8 cellular contexts compared by ENCODE assay signal in the genomic region with DNA sequence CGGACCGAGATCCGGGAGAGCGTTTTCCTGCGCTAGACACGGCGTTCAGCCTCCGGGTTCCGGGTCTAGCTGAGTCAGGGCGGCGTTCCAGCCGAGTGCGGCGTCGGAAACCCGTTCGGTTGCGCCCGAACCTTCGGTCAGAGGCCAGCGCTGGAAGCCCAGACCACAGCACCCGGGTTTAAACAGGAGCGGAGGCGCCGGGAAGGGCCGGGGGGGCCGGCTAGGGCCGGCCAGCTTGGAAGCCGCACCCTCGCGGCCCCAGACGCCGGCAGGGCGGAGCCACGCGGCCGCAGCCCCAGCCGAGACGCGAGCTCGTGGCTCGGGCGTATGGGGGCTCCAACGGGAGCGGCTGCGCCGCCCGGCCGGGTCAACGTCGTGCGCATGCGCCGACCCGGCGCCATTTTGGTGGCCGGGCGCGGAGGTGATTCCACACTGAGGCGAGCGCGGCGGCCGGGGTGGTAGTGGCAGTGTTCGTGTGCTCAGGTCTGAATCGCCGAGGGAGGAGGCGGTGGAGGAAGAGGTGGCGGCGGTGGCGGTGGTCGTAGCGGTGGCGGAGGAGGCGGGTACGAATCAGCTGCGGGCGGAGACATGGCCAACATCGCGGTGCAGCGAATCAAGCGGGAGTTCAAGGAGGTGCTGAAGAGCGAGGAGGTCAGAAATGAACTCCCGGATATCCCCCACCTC. TPM values are rescaled to one million over a fixed set of nuclear protein-coding genes. Genes with fewer than 3 reads are reported as not detected.
A peak's percentile ranks its signal among the peaks of the same experiment; 100 is the strongest.
DNase-seq lines count a peak whose midpoint lies in the region; ATAC-seq and TF ChIP-seq lines count a peak whose summit lies in the region.

A gene with protein sequence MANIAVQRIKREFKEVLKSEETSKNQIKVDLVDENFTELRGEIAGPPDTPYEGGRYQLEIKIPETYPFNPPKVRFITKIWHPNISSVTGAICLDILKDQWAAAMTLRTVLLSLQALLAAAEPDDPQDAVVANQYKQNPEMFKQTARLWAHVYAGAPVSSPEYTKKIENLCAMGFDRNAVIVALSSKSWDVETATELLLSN (plus strand): TSS at position 397 of the 684 bp plus-strand sequence. CDS start 192 bp downstream, at position 589.

- H3K9ac ChIP-seq in SU-DHL-6 (ENCODE audit: low read length) = peak within 1 kb of the TSS; percentile 84
- H3K9ac ChIP-seq in parathyroid adenoma = peak within 1 kb of the TSS; percentile 61

- H3K9me2 ChIP-seq in SU-DHL-6 (replicated peaks; ENCODE audit: insufficient read depth, low read length) = no peaks in the 10 kb centered on the region

- DNase-seq in GM10266 (ENCODE audit: extremely low spot score) (peak; percentile 94), NCI-H1092 (lab: John Stamatoyannopoulos, UW) (peak; percentile 84), Right ventricle myocardium inferior (ENCODE audit: missing footprints) (peak; percentile 95), tibial artery (peak; percentile 80 to 94)
- DNase-seq in activated naive CD8-positive, alpha-beta T cell treated with anti-CD3 and anti-CD28 coated beads, Interleukin-2, amount 10 ng/mL, durations not matched to agents 7 days and 5 days = peak; percentile 96

- 0 out of 2 replicates have a peak, but pooled peaks cover 2% of the 10 kb centered on the region for H3K36me3 ChIP-seq in SU-DHL-6 (ENCODE audit: low read length)
- no peaks in the 10 kb centered on the region for H3K36me3 ChIP-seq in parathyroid adenoma (ENCODE audit: control insufficient read depth, insufficient read depth, low read length)
- peaks cover 0 to 6% (median 3%) of the 10 kb centered on the region in 3 donors for H3K36me3 ChIP-seq in tibial artery

- H3K79me2 ChIP-seq in SU-DHL-6 (ENCODE audit: insufficient read depth, low read length) (peaks cover 48% of the 10 kb centered on the region), parathyroid adenoma (peaks cover 7% of the 10 kb centered on the region)

- H3K27ac Mint-ChIP-seq in activated naive CD8-positive, alpha-beta T cell treated with anti-CD3 and anti-CD28 coated beads, Interleukin-2, amount 10 ng/mL, durations not matched to agents 7 days and 5 days = peak within 1 kb of the TSS; percentile 98

- H3K9me3 ChIP-seq in SU-DHL-6 (ENCODE audit: insufficient read depth, low read length) = no peaks in the 10 kb centered on the region
- H3K9me3 ChIP-seq in parathyroid adenoma (ENCODE audit: control insufficient read depth, low read length) = no peaks in the 10 kb centered on the region
- H3K9me3 ChIP-seq in tibial artery = no peaks in the 10 kb centered on the region

- H3K9me3 Mint-ChIP-seq in activated naive CD8-positive, alpha-beta T cell treated with anti-CD3 and anti-CD28 coated beads, Interleukin-2, amount 10 ng/mL, durations not matched to agents 7 days and 5 days = no peaks in the 10 kb centered on the region

- H3K27me3 Mint-ChIP-seq in activated naive CD8-positive, alpha-beta T cell treated with anti-CD3 and anti-CD28 coated beads, Interleukin-2, amount 10 ng/mL, durations not matched to agents 7 days and 5 days = no peaks in the 10 kb centered on the region

- H4K20me1 ChIP-seq in SU-DHL-6 (ENCODE audit: low read depth, low read length) = peaks cover 24% of the 10 kb centered on the region

- H3K27me3 ChIP-seq in SU-DHL-6 (ENCODE audit: low read length) (no peaks in the 10 kb centered on the region), parathyroid adenoma (ENCODE audit: control insufficient read depth, insufficient read depth, low read length) (no peaks in the 10 kb centered on the region), tibial artery (no peaks in the 10 kb centered on the region)

- POLR2A ChIA-PET in activated naive CD8-positive, alpha-beta T cell treated with anti-CD3 and anti-CD28 coated beads, Interleukin-2, amount 10 ng/mL, durations not matched to agents 7 days and 5 days (lab: Charles Lee) = interaction anchor here (0.6 to 2.1 kb wide), 17 partner anchors 10 to 498 kb away, joined by 3 to 14 read pairs (median 5); a partner anchor contains a TSS

- TF ChIP-seq CTCF in GM10266 (IDR thresholded peaks at IDR 0.05; ENCODE audit: control insufficient read depth, insufficient read depth, low read depth, missing control alignments) (no peak), SU-DHL-6 (IDR thresholded peaks at IDR 0.05; ENCODE audit: insufficient read depth, low read length, poor library complexity, severe bottlenecking) (no peak), parathyroid adenoma (IDR thresholded peaks at IDR 0.05) (no peak), tibial artery (IDR thresholded peaks at IDR 0.05) (no peak)

- peak within 1 kb of the TSS; percentile 86 for H2AFZ ChIP-seq in SU-DHL-6 (ENCODE audit: low read depth, low read length, severe bottlenecking)
- H2AFZ ChIP-seq in parathyroid adenoma = peak within 1 kb of the TSS; percentile 94

- H3K4me3 ChIP-seq in SU-DHL-6 (ENCODE audit: insufficient read depth, low read length, poor library complexity, severe bottlenecking) (peak within 1 kb of the TSS; percentile 69), parathyroid adenoma (ENCODE audit: low read depth, low read length) (peak within 1 kb of the TSS; percentile 80), tibial artery (peak within 1 kb of the TSS; percentile 84 to 95)

- H3K36me3 Mint-ChIP-seq in activated naive CD8-positive, alpha-beta T cell treated with anti-CD3 and anti-CD28 coated beads, Interleukin-2, amount 10 ng/mL, durations not matched to agents 7 days and 5 days = peaks cover 5% of the 10 kb centered on the region

- H3K4me2 ChIP-seq in SU-DHL-6 (ENCODE audit: low read depth, low read length, poor library complexity, severe bottlenecking) (peak within 1 kb of the TSS; percentile 84), parathyroid adenoma (ENCODE audit: low read length) (peak within 1 kb of the TSS; percentile 65)

- intact Hi-C loops in Right ventricle myocardium inferior (cut with DNase I) = loop anchor here (1.0 to 10.0 kb wide), 5 partner anchors 61 to 359 kb away; a partner anchor contains a TSS
- intact Hi-C loops in tibial artery (cut with DNase I; ENCODE audit: low total_unique reads) = loop anchor here (1.0 to 5.0 kb wide), 3 partner anchors 171 to 359 kb away; a partner anchor contains a TSS

- H3K4me1 Mint-ChIP-seq in activated naive CD8-positive, alpha-beta T cell treated with anti-CD3 and anti-CD28 coated beads, Interleukin-2, amount 10 ng/mL, durations not matched to agents 7 days and 5 days = peaks cover 22% of the 10 kb centered on the region

- H3K4me1 ChIP-seq in parathyroid adenoma (no peaks in the 10 kb centered on the region), tibial artery (peaks cover 0 to 46% (median 7%) of the 10 kb centered on the region in 4 donors)

- peak within 1 kb of the TSS; percentile 95 for H3K4me3 Mint-ChIP-seq in activated naive CD8-positive, alpha-beta T cell treated with anti-CD3 and anti-CD28 coated beads, Interleukin-2, amount 10 ng/mL, durations not matched to agents 7 days and 5 days

- H3K27ac ChIP-seq in SU-DHL-6 (ENCODE audit: low read depth, low read length) (peak within 1 kb of the TSS; percentile 68), parathyroid adenoma (peak within 1 kb of the TSS; percentile 81), tibial artery (peak within 1 kb of the TSS; percentile 90 to 91)

- peaks cover 14% of the 10 kb centered on the region; the same call in 1 of the 2 replicates for H3F3A ChIP-seq in SU-DHL-6 (ENCODE audit: insufficient read depth)

- ATAC-seq in HG02588 (IDR thresholded peaks at IDR 0.05; ENCODE audit: unreplicated experiment) = peak; percentile 89
- peak; percentile 88 for ATAC-seq in activated naive CD8-positive, alpha-beta T cell treated with anti-CD3 and anti-CD28 coated beads, Interleukin-2, amount 10 ng/mL, durations not matched to agents 7 days and 5 days (ENCODE audit: low read depth)
- peak; percentile 100 for ATAC-seq in Right ventricle myocardium inferior

RNA-seq across cellular contexts. Expression of the gene that starts here (rescaled TPM):
- 10 to 100 TPM; 67.4 to 73.1 TPM for total RNA-seq in activated naive CD8-positive, alpha-beta T cell treated with anti-CD3 and anti-CD28 coated beads, Interleukin-2, amount 10 ng/mL, durations not matched to agents 7 days and 5 days
- total RNA-seq in Right ventricle myocardium inferior = 56.6 TPM

Comparison
In these comparisons a context has a peak if more than half of its experiments do, and no peak if none do; other contexts are left out.
1. Peak in every context shown above with its lines: DNase-seq, ATAC-seq, H3K4me3 ChIP-seq and H3K27ac ChIP-seq.